ENCODE assay signal across 24 cellular contexts in the genomic region with DNA sequence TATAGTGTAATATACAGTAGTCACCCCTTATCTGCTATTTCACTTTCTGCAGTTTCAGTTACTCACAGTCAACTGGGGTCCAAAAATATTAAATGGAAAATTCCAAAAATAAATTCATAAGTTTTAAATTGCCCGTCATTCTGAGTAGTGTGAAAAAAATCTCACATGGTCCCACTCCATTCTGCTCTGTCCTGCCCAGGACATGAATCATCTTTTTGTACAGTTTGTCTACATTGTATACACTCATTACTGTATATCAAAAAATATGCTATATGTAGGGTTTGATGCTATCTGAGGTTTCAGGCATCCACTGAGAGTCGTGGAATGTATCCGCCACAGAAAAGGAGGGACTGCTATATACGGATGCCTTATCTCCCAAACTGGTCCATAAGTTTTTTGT.
"Had no signal": no experiment of that assay in that cellular context is flagged by ENCODE, and none has a peak within 500 bp of the region (broad histone marks: within the 10 kb centered on the region; RNA-seq: fewer than 3 reads in every experiment).

No MANE protein-coding gene starts in this region.

- H3K36me3 Mint-ChIP-seq: activated CD8-positive, alpha-beta memory T cell treated with anti-CD3 and anti-CD28 coated beads, Interleukin-2, amount 10 ng/mL, durations not matched to agents 7 days and 5 days; activated naive CD4-positive, alpha-beta T cell treated with anti-CD3 and anti-CD28 coated beads, Interleukin-2, amount 50 U/mL, for 72 hours; T-cell had no signal

- H3K27ac ChIP-seq: ascending aorta, body of pancreas, cardiac muscle cell, VCaP had no signal

- FAIRE-seq: RCC 7860 had no signal

- H3K9me3 Mint-ChIP-seq: activated naive CD4-positive, alpha-beta T cell treated with anti-CD3 and anti-CD28 coated beads, Interleukin-2, amount 50 U/mL, for 72 hours; activated naive CD8-positive, alpha-beta T cell treated with anti-CD3 and anti-CD28 coated beads, Interleukin-2, amount 50 U/mL, for 24 hours; activated T-cell treated with anti-CD3 and anti-CD28 coated beads, Interleukin-2, amount 50 U/mL, for 24 hours; activated T-helper 1 cell treated with anti-CD3 and anti-CD28 coated beads, Interleukin-12 subunit alpha, Interleukin-12 subunit beta, Interleukin-2, Interleukin-4 antibody, amounts not matched to agents 30 ng/mL and 10 ng/mL and 1 ng/mL, durations not matched to agents 14 hours and 24 hours and 36 hours; T-cell had no signal

- H3K27ac Mint-ChIP-seq: activated CD4-positive, alpha-beta T cell treated with anti-CD3 and anti-CD28 coated beads for 36 hours; activated CD8-positive, alpha-beta memory T cell treated with anti-CD3 and anti-CD28 coated beads, Interleukin-2, amount 10 ng/mL, durations not matched to agents 7 days and 5 days; activated naive CD4-positive, alpha-beta T cell treated with anti-CD3 and anti-CD28 coated beads, Interleukin-2, amount 50 U/mL, for 72 hours; activated naive CD8-positive, alpha-beta T cell treated with anti-CD3 and anti-CD28 coated beads, Interleukin-2, amount 50 U/mL, for 24 hours; activated T-cell treated with anti-CD3 and anti-CD28 coated beads, Interleukin-2, amount 50 U/mL, for 24 hours; activated T-helper 1 cell treated with anti-CD3 and anti-CD28 coated beads, Interleukin-12 subunit alpha, Interleukin-12 subunit beta, Interleukin-2, Interleukin-4 antibody, amounts not matched to agents 30 ng/mL and 10 ng/mL and 1 ng/mL, durations not matched to agents 14 hours and 24 hours and 36 hours; T-cell had no signal

- H3K27me3 ChIP-seq: ascending aorta, body of pancreas, cardiac muscle cell had no signal

- H3K36me3 ChIP-seq: ascending aorta, cardiac muscle cell had no signal

- H3K27me3 Mint-ChIP-seq: activated CD8-positive, alpha-beta memory T cell treated with anti-CD3 and anti-CD28 coated beads, Interleukin-2, amount 10 ng/mL, durations not matched to agents 7 days and 5 days; activated naive CD8-positive, alpha-beta T cell treated with anti-CD3 and anti-CD28 coated beads, Interleukin-2, amount 50 U/mL, for 24 hours; T-cell had no signal

- H3K9me3 ChIP-seq: ascending aorta, body of pancreas had no signal

- H3K4me3 ChIP-seq: ascending aorta, body of pancreas, cardiac muscle cell had no signal

- ATAC-seq: activated CD4-positive, alpha-beta T cell treated with anti-CD3 and anti-CD28 coated beads for 36 hours; activated CD8-positive, alpha-beta memory T cell treated with anti-CD3 and anti-CD28 coated beads, Interleukin-2, amount 10 ng/mL, durations not matched to agents 7 days and 5 days; activated naive CD4-positive, alpha-beta T cell treated with anti-CD3 and anti-CD28 coated beads, Interleukin-2, amount 50 U/mL, for 72 hours; activated naive CD8-positive, alpha-beta T cell treated with anti-CD3 and anti-CD28 coated beads, Interleukin-2, amount 50 U/mL, for 24 hours; body of pancreas; T-cell had no signal

- H3K4me3 Mint-ChIP-seq: activated CD4-positive, alpha-beta T cell treated with anti-CD3 and anti-CD28 coated beads for 36 hours; activated CD8-positive, alpha-beta memory T cell treated with anti-CD3 and anti-CD28 coated beads, Interleukin-2, amount 10 ng/mL, durations not matched to agents 7 days and 5 days; activated naive CD8-positive, alpha-beta T cell treated with anti-CD3 and anti-CD28 coated beads, Interleukin-2, amount 50 U/mL, for 24 hours; activated T-cell treated with anti-CD3 and anti-CD28 coated beads, Interleukin-2, amount 50 U/mL, for 24 hours; activated T-helper 1 cell treated with anti-CD3 and anti-CD28 coated beads, Interleukin-12 subunit alpha, Interleukin-12 subunit beta, Interleukin-2, Interleukin-4 antibody, amounts not matched to agents 30 ng/mL and 10 ng/mL and 1 ng/mL, durations not matched to agents 14 hours and 24 hours and 36 hours; T-cell had no signal

- DNase-seq: activated CD4-positive, alpha-beta T cell treated with anti-CD3 and anti-CD28 coated beads for 36 hours; activated CD4-positive, alpha-beta T cell treated with anti-CD3 and anti-CD28 coated beads, Interleukin-2, amount 50 U/mL, for 4 hours; activated CD8-positive, alpha-beta memory T cell treated with anti-CD3 and anti-CD28 coated beads, Interleukin-2, amount 10 ng/mL, durations not matched to agents 7 days and 5 days; activated effector memory CD4-positive, alpha-beta T cell treated with Interleukin-2 at 50 U/mL for 16 hours; activated naive CD4-positive, alpha-beta T cell treated with Interleukin-2 at 50 U/mL for 16 hours; activated naive CD8-positive, alpha-beta T cell treated with anti-CD3 and anti-CD28 coated beads, Interleukin-2, amount 50 U/mL, for 24 hours; activated T-cell treated with anti-CD3 and anti-CD28 coated beads, Interleukin-2, amount 50 U/mL, for 24 hours; amniotic stem cell; body of pancreas; Kasumi-1; NCI-H1105 treated with DMSO at 0.1 percent for 48 hours; NCI-H1436 treated with DMSO at 0.1 percent for 48 hours; NCI-H187; NCI-H2081; NCI-H510A treated with DMSO at 0.1 percent for 48 hours; NCI-H69; SHP77 treated with DMSO at 0.1 percent for 48 hours; T-cell had no signal

- H3K4me1 Mint-ChIP-seq: activated CD4-positive, alpha-beta T cell treated with anti-CD3 and anti-CD28 coated beads for 36 hours; activated CD8-positive, alpha-beta memory T cell treated with anti-CD3 and anti-CD28 coated beads, Interleukin-2, amount 10 ng/mL, durations not matched to agents 7 days and 5 days; activated naive CD8-positive, alpha-beta T cell treated with anti-CD3 and anti-CD28 coated beads, Interleukin-2, amount 50 U/mL, for 24 hours; T-cell had no signal

- H3K4me1 ChIP-seq: ascending aorta, body of pancreas had no signal
